ENCODE assay signal across 8 cellular contexts in genomic region chr10:84139126-84140035, GRCh38. TPM values are rescaled to one million over a fixed set of nuclear protein-coding genes. Genes with fewer than 3 reads are reported as not detected.
DNase-seq lines count a peak whose midpoint lies in the region; ATAC-seq and TF ChIP-seq lines count a peak whose summit lies in the region.

A gene with protein sequence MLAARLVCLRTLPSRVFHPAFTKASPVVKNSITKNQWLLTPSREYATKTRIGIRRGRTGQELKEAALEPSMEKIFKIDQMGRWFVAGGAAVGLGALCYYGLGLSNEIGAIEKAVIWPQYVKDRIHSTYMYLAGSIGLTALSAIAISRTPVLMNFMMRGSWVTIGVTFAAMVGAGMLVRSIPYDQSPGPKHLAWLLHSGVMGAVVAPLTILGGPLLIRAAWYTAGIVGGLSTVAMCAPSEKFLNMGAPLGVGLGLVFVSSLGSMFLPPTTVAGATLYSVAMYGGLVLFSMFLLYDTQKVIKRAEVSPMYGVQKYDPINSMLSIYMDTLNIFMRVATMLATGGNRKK (plus strand): TSS chr10:84139509. CDS start chr10:84141501, 1,992 bp downstream.

- no peaks in the 10 kb centered on the region for H3K9me3 Mint-ChIP-seq in activated naive CD8-positive, alpha-beta T cell (ENCODE audit: low read depth)

- peak within 1 kb of the TSS; percentile 92 for H2AFZ ChIP-seq in osteoblast (ENCODE audit: low read length)

- TF ChIP-seq CTCF in GM10248 (IDR thresholded peaks at IDR 0.05; ENCODE audit: control extremely low read depth, extremely low read depth, low read depth, missing control alignments) (peak; percentile 3), osteoblast (IDR thresholded peaks at IDR 0.05; ENCODE audit: extremely low read depth, low read depth, low read length) (peak; percentile 32)

- DNase-seq in GM10248 (ENCODE audit: extremely low spot score) (peak; percentile 95), NCI-H1092 (lab: John Stamatoyannopoulos, UW) (peak; percentile 94), SKM-1 (lab: John Stamatoyannopoulos, UW; ENCODE audit: unreplicated experiment) (peak; percentile 95), glomerular visceral epithelial cell (ENCODE audit: extremely low spot score) (peak; percentile 99), osteoblast (ENCODE audit: insufficient read length, low spot score, missing footprints) (peak; percentile 94)

- H3K4me1 ChIP-seq in osteoblast (ENCODE audit: insufficient read depth, low read length) (peaks cover 11% of the 10 kb centered on the region), thymus (ENCODE audit: control insufficient read depth, insufficient read depth, low read length) (peaks cover 10% of the 10 kb centered on the region)

- peaks cover 45% of the 10 kb centered on the region for H3K4me1 Mint-ChIP-seq in activated naive CD8-positive, alpha-beta T cell (ENCODE audit: low read depth)

- H3K27me3 ChIP-seq in osteoblast (ENCODE audit: insufficient read depth, low read length) (no peaks in the 10 kb centered on the region), thymus (ENCODE audit: control insufficient read depth, insufficient read depth) (no peaks in the 10 kb centered on the region)

- H3K27ac Mint-ChIP-seq in activated naive CD8-positive, alpha-beta T cell = peak within 1 kb of the TSS; percentile 99

- peak within 1 kb of the TSS; percentile 92 for H3K4me2 ChIP-seq in osteoblast (ENCODE audit: insufficient read depth, low read length)

- ATAC-seq in HG02588 (IDR thresholded peaks at IDR 0.05; ENCODE audit: unreplicated experiment) = peak; percentile 98

- peaks cover 7% of the 10 kb centered on the region for H3K36me3 Mint-ChIP-seq in activated naive CD8-positive, alpha-beta T cell

- H3K4me3 ChIP-seq in osteoblast (ENCODE audit: insufficient read depth, low read length) (peak within 1 kb of the TSS; percentile 97), thymus (ENCODE audit: low read length) (peak within 1 kb of the TSS; percentile 91)

- H3K27ac ChIP-seq in osteoblast (ENCODE audit: low read depth, low read length) (peak within 1 kb of the TSS; percentile 97), thymus (ENCODE audit: low read depth) (peak within 1 kb of the TSS; percentile 94)

- peak within 1 kb of the TSS; percentile 95 for H3K4me3 Mint-ChIP-seq in activated naive CD8-positive, alpha-beta T cell

- H3K27me3 Mint-ChIP-seq in activated naive CD8-positive, alpha-beta T cell = no peaks in the 10 kb centered on the region

- CTCF ChIA-PET in GM10248 (lab: Yijun Ruan, JAX) = interaction anchor here (0.6 to 8.4 kb wide), 11 partner anchors 8 to 398 kb away, joined by 3 to 78 read pairs (median 5); no protein-coding TSS in a partner anchor

- peaks cover 28% of the 10 kb centered on the region for H3K79me2 ChIP-seq in osteoblast (ENCODE audit: insufficient read depth, low read length)

- H3K9me3 ChIP-seq in osteoblast (ENCODE audit: low read depth, low read length) (no peaks in the 10 kb centered on the region), thymus (ENCODE audit: control insufficient read depth) (no peaks in the 10 kb centered on the region)

- no peaks in the 10 kb centered on the region for H4K20me1 ChIP-seq in osteoblast (ENCODE audit: insufficient read depth, low read length)

- POLR2A ChIA-PET in GM10248 (lab: Yijun Ruan, JAX) = interaction anchor here (0.6 to 1.5 kb wide), 2 partner anchors 8 to 23 kb away, joined by 3 to 7 read pairs; no protein-coding TSS in a partner anchor

- WGBS in thymus = under 1% methylated on average over 61 of the region's 61 CpGs

- peaks cover 21% of the 10 kb centered on the region for H3K36me3 ChIP-seq in osteoblast (ENCODE audit: insufficient read depth, low read length)
- peaks cover 2% of the 10 kb centered on the region for H3K36me3 ChIP-seq in thymus (ENCODE audit: control insufficient read depth, insufficient read depth)

RNA-seq across cellular contexts. Expression of the gene that starts here (rescaled TPM):
- 177 and 189 TPM in 2 replicates for total RNA-seq in osteoblast
- 132 TPM for polyA plus RNA-seq in thymus

Comparison
In these comparisons a context has a peak if more than half of its experiments do, and no peak if none do; other contexts are left out.
1. Peak in every context shown above with its lines: DNase-seq, ATAC-seq, H3K4me3 ChIP-seq and H3K27ac ChIP-seq.